Comparison of ENCODE assay signal across 20 cellular contexts in genomic region chr2:164569334-164569733, GRCh38. TPM values are rescaled to one million over a fixed set of nuclear protein-coding genes. Genes with fewer than 3 reads are reported as not detected.
DNase-seq lines count a peak whose midpoint lies in the region; FAIRE-seq and TF ChIP-seq lines count a peak whose summit lies in the region.
"Had no signal": no experiment of that assay in that cellular context is flagged by ENCODE, and none has a peak within 500 bp of the region (broad histone marks: within the 10 kb centered on the region; RNA-seq: fewer than 3 reads in every experiment).

No MANE protein-coding gene starts in this region.

- intact Hi-C loops in kidney (cut with DNase I), result no loop called here

- in situ Hi-C loops in brain microvascular endothelial cell (cut with HindIII; ENCODE audit: low pct_ligation_motif_present, low sequenced_read_pairs), result no loop called here

- peak overlapping the region; percentile 41 for H3K4me3 ChIP-seq in kidney (ENCODE audit: low read length in 2 of 2)
- H3K4me3 ChIP-seq in BE2C (ENCODE audit: low read depth, low read length), result no peak overlapping the region
- H3K4me3 ChIP-seq in brain microvascular endothelial cell (ENCODE audit: low read depth, low read length), result no peak overlapping the region
- H3K4me3 ChIP-seq: A549, BLaER1, Peyer's patch, SJSA1 had no signal

- H3K9me3 ChIP-seq in kidney (ENCODE audit: control insufficient read depth in 1 of 2, low read length in 2 of 2), result no peaks in the 10 kb centered on the region
- H3K9me3 ChIP-seq in BE2C, result no peaks in the 10 kb centered on the region
- H3K9me3 ChIP-seq: A549, BLaER1, Peyer's patch, SJSA1 had no signal

- FAIRE-seq in kidney (lab: Jason Lieb, UNC), result no peak
- FAIRE-seq: A549 had no signal

- DNase-seq in DMS 273 treated with DMSO at 0.1 percent for 48 hours (lab: John Stamatoyannopoulos, UW), result peak; percentile 45
- peak; percentile 58 for DNase-seq in OCI-M1 (lab: John Stamatoyannopoulos, UW)
- no peak for DNase-seq in kidney
- peak; percentile 72 for DNase-seq in renal cortical epithelial cell (ENCODE audit: low read depth)
- no peak for DNase-seq in NCI-H510A (lab: John Stamatoyannopoulos, UW)
- no peak for DNase-seq in BE2C
- no peak for DNase-seq in brain microvascular endothelial cell
- DNase-seq: Calu3; CD8-positive, alpha-beta T cell; DMS79 treated with DMSO at 0.1 percent for 48 hours; H9; NCI-H1417 treated with DMSO at 0.1 percent for 48 hours; NCI-H187 treated with DMSO at 0.1 percent for 48 hours; NCI-H345; NCI-H526; Peyer's patch had no signal

- no peak overlapping the region for H3K9ac ChIP-seq in kidney (ENCODE audit: low read length in 2 of 2)
- H3K9ac ChIP-seq: BLaER1, KMS-11 had no signal

- no peaks in the 10 kb centered on the region for H3K27me3 ChIP-seq in BE2C
- no peaks in the 10 kb centered on the region for H3K27me3 ChIP-seq in brain microvascular endothelial cell (replicated peaks)
- H3K27me3 ChIP-seq: BLaER1, Peyer's patch had no signal

- H3K36me3 ChIP-seq in kidney (ENCODE audit: control insufficient read depth in 1 of 2, insufficient read depth in 2 of 2, low read length in 2 of 2) (no peaks in the 10 kb centered on the region), BE2C (no peaks in the 10 kb centered on the region), brain microvascular endothelial cell (replicated peaks) (no peaks in the 10 kb centered on the region)
- H3K36me3 ChIP-seq: BLaER1, Peyer's patch, SJSA1 had no signal

- H3K4me1 ChIP-seq in kidney (ENCODE audit: control insufficient read depth in 1 of 2, insufficient read depth in 1 of 2, low read depth in 1 of 2, low read length in 2 of 2), result peaks cover 5 to 15% of the 10 kb centered on the region in 2 donors
- no peaks in the 10 kb centered on the region for H3K4me1 ChIP-seq in BE2C
- H3K4me1 ChIP-seq: BLaER1, Peyer's patch, SJSA1 had no signal

- H3K27ac ChIP-seq in kidney (ENCODE audit: low read depth in 2 of 2, low read length in 2 of 2) (peak overlapping the region; percentile 42 to 43), brain microvascular endothelial cell (no peak overlapping the region)
- H3K27ac ChIP-seq: BLaER1, KMS-11, Peyer's patch, SJSA1 had no signal

- no peak for TF ChIP-seq CTCF in kidney (IDR thresholded peaks at IDR 0.05; ENCODE audit: borderline replicate concordance, extremely low read depth, insufficient read depth)
- no peak for TF ChIP-seq CTCF in BE2C (IDR thresholded peaks at IDR 0.05; ENCODE audit: low read depth, low read length)
- TF ChIP-seq CTCF in brain microvascular endothelial cell (IDR thresholded peaks at IDR 0.05; ENCODE audit: low read depth, low read length, missing control alignments), result no peak

RNA-seq across cellular contexts. Expression of gene GRB14, which starts 51.9 kb away (rescaled TPM):
- total RNA-seq in kidney (41.7 TPM), renal cortical epithelial cell (10.4 and 22.1 TPM in 2 replicates)
- polyA plus RNA-seq in kidney (ENCODE audit: insufficient read depth, low read depth, low replicate concordance), result 71.3 TPM
- not detected for polyA plus RNA-seq in BE2C (2012; ENCODE audit: insufficient read depth, insufficient read length, low read depth)
- total RNA-seq: CD8-positive, alpha-beta T cell; SJSA1 had no signal

Comparison
In these comparisons a context has a peak if more than half of its experiments do, and no peak if none do; other contexts are left out.
1. DNase-seq: peak in DMS 273 treated with DMSO at 0.1 percent for 48 hours (single experiment), OCI-M1 (single experiment) and renal cortical epithelial cell (single experiment); none in kidney (single experiment), NCI-H510A (single experiment), BE2C (single experiment) and brain microvascular endothelial cell (single experiment).
2. H3K4me3 ChIP-seq: peak in kidney (2 of 2); none in BE2C (single experiment) and brain microvascular endothelial cell (single experiment).